Comparison of ENCODE assay signal across 1 cellular context in genomic region chr2:25378731-25379490, GRCh38.
TF ChIP-seq lines count a peak whose summit lies in the region.

No MANE protein-coding gene starts in this region.

TF ChIP-seq in WTC11, 78 proteins besides CTCF, POLR2A, EP300 and RAD21 (continued from another document):
- no peak for TF ChIP-seq ZNF532 (CRISPR knock-in tag; IDR thresholded peaks at IDR 0.05; ENCODE audit: borderline replicate concordance)
- TF ChIP-seq RORB (CRISPR knock-in tag; IDR thresholded peaks at IDR 0.05), result no peak
- TF ChIP-seq ZNF219 (CRISPR knock-in tag; IDR thresholded peaks at IDR 0.05; ENCODE audit: borderline replicate concordance), result no peak
